Comparison of ENCODE assay signal across 9 cellular contexts in genomic region chr11:68383976-68384501, GRCh38.
DNase-seq lines count a peak whose midpoint lies in the region; ATAC-seq, FAIRE-seq and TF ChIP-seq lines count a peak whose summit lies in the region.
"Had no signal": no experiment of that assay in that cellular context is flagged by ENCODE, and none has a peak within 500 bp of the region (broad histone marks: within the 10 kb centered on the region; RNA-seq: fewer than 3 reads in every experiment).

No MANE protein-coding gene starts in this region.

- H3K9me3 ChIP-seq in lower lobe of right lung = no peaks in the 10 kb centered on the region

- H3K27me3 ChIP-seq in lower lobe of right lung (ENCODE audit: low read depth) = no peaks in the 10 kb centered on the region

- H3K4me3 ChIP-seq in choroid plexus epithelial cell (ENCODE audit: low read depth, low read length) (no peak overlapping the region), lower lobe of right lung (no peak overlapping the region)

- H3K27ac ChIP-seq in lower lobe of right lung = no peak overlapping the region

- intact Hi-C loops in lower lobe of right lung (cut with DNase I) = no loop called here

- H3K4me1 ChIP-seq in lower lobe of right lung = peaks cover 51% of the 10 kb centered on the region

- TF ChIP-seq CTCF in D721Med (IDR thresholded peaks at IDR 0.05; ENCODE audit: insufficient read depth, missing control alignments) (peak; percentile 74), choroid plexus epithelial cell (conservative IDR thresholded peaks at IDR 0.05; ENCODE audit: low read depth, low read length) (peak; percentile 97), lower lobe of right lung (IDR thresholded peaks at IDR 0.05) (peak; percentile 95)

- DNase-seq in D721Med (ENCODE audit: insufficient read length, low spot score) = peak; percentile 74
- DNase-seq in KBM-7 = peak; percentile 50
- peak; percentile 43 to 67 for DNase-seq in activated CD4-positive, alpha-beta T cell treated with anti-CD3 and anti-CD28 coated beads for 4 hours
- DNase-seq in choroid plexus epithelial cell (ENCODE audit: low read depth) = peak; percentile 57
- peak; percentile 77 for DNase-seq in lower lobe of right lung
- peak; percentile 48 to 60 for DNase-seq in stimulated activated CD8-positive, alpha-beta memory T cell treated with anti-CD3 and anti-CD28 coated beads, Interleukin-2, amount 100 ng/mL, for 48 hours (ENCODE audit: low read depth in 2 of 2)
- DNase-seq in mesenteric fat pad (ENCODE audit: low spot score) = no peak

- peaks cover 23% of the 10 kb centered on the region for H3K36me3 ChIP-seq in lower lobe of right lung

- in situ Hi-C loops in KBM-7 (cut with MboI; ENCODE audit: low pct_unique_long_range_greater_than_20kb, low sequenced_read_pairs) = no loop called here

- ATAC-seq in lower lobe of right lung (peak in 1 of 2 donors; percentile 31), HG02884 (IDR thresholded peaks at IDR 0.05; ENCODE audit: unreplicated experiment) (no peak)

- no peak for FAIRE-seq in D721Med (lab: Jason Lieb, UNC)
- FAIRE-seq: TTC549 had no signal
